ENCODE assay signal across 22 cellular contexts in genomic region chr12:17489452-17489851, GRCh38.
A peak's percentile ranks its signal among the peaks of the same experiment; 100 is the strongest.
DNase-seq lines count a peak whose midpoint lies in the region; ATAC-seq and TF ChIP-seq lines count a peak whose summit lies in the region.
"Had no signal": no experiment of that assay in that cellular context is flagged by ENCODE, and none has a peak within 500 bp of the region (broad histone marks: within the 10 kb centered on the region; RNA-seq: fewer than 3 reads in every experiment).

No MANE protein-coding gene starts in this region.

- no peak overlapping the region for H3K27ac ChIP-seq in endodermal cell (ENCODE audit: low read depth, low read length)
- no peak overlapping the region for H3K27ac ChIP-seq in SJCRH30
- H3K27ac ChIP-seq: Peyer's patch had no signal

- H3K4me1 Mint-ChIP-seq in endodermal cell, result no peaks in the 10 kb centered on the region
- no peaks in the 10 kb centered on the region for H3K4me1 Mint-ChIP-seq in neural crest cell
- H3K4me1 Mint-ChIP-seq: B cell had no signal

- H3K9ac ChIP-seq in endodermal cell (ENCODE audit: extremely low read depth, low read length, poor library complexity, severe bottlenecking), result no peak overlapping the region

- H3K27me3 ChIP-seq in H7 (ENCODE audit: control insufficient read depth, insufficient read depth, low read length), result no peaks in the 10 kb centered on the region
- H3K27me3 ChIP-seq in endodermal cell (ENCODE audit: control insufficient read depth, insufficient read depth, low read length, poor library complexity, severe bottlenecking), result no peaks in the 10 kb centered on the region
- no peaks in the 10 kb centered on the region for H3K27me3 ChIP-seq in SJCRH30
- no peaks in the 10 kb centered on the region for H3K27me3 ChIP-seq in BE2C
- H3K27me3 ChIP-seq: Peyer's patch had no signal

- TF ChIP-seq CTCF in endodermal cell (conservative IDR thresholded peaks at IDR 0.05) (peak; percentile 78), neural crest cell (conservative IDR thresholded peaks at IDR 0.05) (peak; percentile 20), BE2C (IDR thresholded peaks at IDR 0.05; ENCODE audit: low read depth, low read length) (no peak), lower leg skin (IDR thresholded peaks at IDR 0.05) (no peak)

- intact Hi-C loops in lower leg skin (cut with DNase I; ENCODE audit: low total_unique reads), result no loop called here

- ATAC-seq in HG03442 (IDR thresholded peaks at IDR 0.05; ENCODE audit: unreplicated experiment), result no peak
- ATAC-seq: Right ventricle myocardium inferior, SK-N-SH treated with all-trans-retinoic acid at 6 μM for 48 hours had no signal

- H3K4me3 ChIP-seq in H7 (ENCODE audit: insufficient read depth, low read depth, low read length) (no peak overlapping the region), endodermal cell (ENCODE audit: low read length) (no peak overlapping the region), SJCRH30 (no peak overlapping the region), BE2C (ENCODE audit: low read depth, low read length) (no peak overlapping the region), lower leg skin (ENCODE audit: low read depth, poor library complexity, severe bottlenecking) (no peak overlapping the region)
- H3K4me3 ChIP-seq: Peyer's patch had no signal

- H3K36me3 Mint-ChIP-seq in endodermal cell (ENCODE audit: low read depth), result no peaks in the 10 kb centered on the region
- H3K36me3 Mint-ChIP-seq in neural crest cell (ENCODE audit: low read depth), result no peaks in the 10 kb centered on the region

- H3K9me3 Mint-ChIP-seq in endodermal cell, result no peaks in the 10 kb centered on the region
- H3K9me3 Mint-ChIP-seq in neural crest cell, result peaks cover 3% of the 10 kb centered on the region

- H3K27me3 Mint-ChIP-seq in endodermal cell (ENCODE audit: insufficient read depth), result no peaks in the 10 kb centered on the region
- no peaks in the 10 kb centered on the region for H3K27me3 Mint-ChIP-seq in neural crest cell (ENCODE audit: low read depth)
- H3K27me3 Mint-ChIP-seq: B cell; CD4-positive, alpha-beta T cell had no signal

- H3K4me1 ChIP-seq in endodermal cell (ENCODE audit: control insufficient read depth, insufficient read depth, low read length) (no peaks in the 10 kb centered on the region), SJCRH30 (no peaks in the 10 kb centered on the region), BE2C (no peaks in the 10 kb centered on the region)
- H3K4me1 ChIP-seq: Peyer's patch had no signal

- H3K9me3 ChIP-seq in endodermal cell (ENCODE audit: control insufficient read depth, low read length) (no peaks in the 10 kb centered on the region), SJCRH30 (replicated peaks) (no peaks in the 10 kb centered on the region), BE2C (no peaks in the 10 kb centered on the region)
- H3K9me3 ChIP-seq: Peyer's patch had no signal

- H3K4me3 Mint-ChIP-seq in endodermal cell (no peak overlapping the region), neural crest cell (no peak overlapping the region)
- H3K4me3 Mint-ChIP-seq: B cell; CD4-positive, alpha-beta T cell had no signal

- TF ChIP-seq POLR2A in lower leg skin (IDR thresholded peaks at IDR 0.05), result no peak

- peak; percentile 8 for DNase-seq in H7
- peak; percentile 56 for DNase-seq in NAMALWA (ENCODE audit: low spot score)
- peak; percentile 68 for DNase-seq in endodermal cell
- DNase-seq in neural crest cell (ENCODE audit: low read depth, low spot score), result no peak
- no peak for DNase-seq in SJCRH30
- no peak for DNase-seq in BE2C
- no peak for DNase-seq in lower leg skin (ENCODE audit: low spot score in 2 of 2)
- DNase-seq: CD4-positive, alpha-beta T cell; DND-41; GDM1; IMR-90; Kasumi-1; NCI-H1417; NCI-H2029; NCI-H2171; NCI-H446 treated with DMSO at 0.1 percent for 48 hours; NCI-H774; Peyer's patch had no signal

- H3K27ac Mint-ChIP-seq in endodermal cell (no peak overlapping the region), neural crest cell (ENCODE audit: unreplicated experiment) (no peak overlapping the region)
- H3K27ac Mint-ChIP-seq: B cell; CD4-positive, alpha-beta T cell had no signal

- WGBS in endodermal cell (ENCODE audit: insufficient coverage in 1 of 2, insufficient read length in 1 of 2), 2 experiments, result 78 to 84% methylated on average over 3 to 4 of the region's 4 CpGs
- WGBS in lower leg skin, 2 donors, result 69 to 73% methylated on average over 4 of the region's 4 CpGs

- H3K36me3 ChIP-seq in H7 (replicated peaks; ENCODE audit: control insufficient read depth, insufficient read depth, low read length) (no peaks in the 10 kb centered on the region), endodermal cell (ENCODE audit: control insufficient read depth, insufficient read depth, low read length) (no peaks in the 10 kb centered on the region), SJCRH30 (no peaks in the 10 kb centered on the region), BE2C (no peaks in the 10 kb centered on the region)
- H3K36me3 ChIP-seq: Peyer's patch had no signal

Comparison
In these comparisons a context has a peak if more than half of its experiments do, and no peak if none do; other contexts are left out.
1. DNase-seq: peak in H7 (single experiment), NAMALWA (single experiment) and endodermal cell (single experiment); none in neural crest cell (single experiment), SJCRH30 (0 of 2), BE2C (single experiment) and lower leg skin (0 of 2).
2. CTCF ChIP-seq: peak in endodermal cell (single experiment) and neural crest cell (single experiment); none in BE2C (single experiment) and lower leg skin (0 of 3).